In genomic region chr9:134373953-134374300, GRCh38 we compare ENCODE assay signal across 15 cellular contexts. TPM values are rescaled to one million over a fixed set of nuclear protein-coding genes. Genes with fewer than 3 reads are reported as not detected.
DNase-seq lines count a peak whose midpoint lies in the region; ATAC-seq and TF ChIP-seq lines count a peak whose summit lies in the region.
"Had no signal": no experiment of that assay in that cellular context is flagged by ENCODE, and none has a peak within 500 bp of the region (broad histone marks: within the 10 kb centered on the region; RNA-seq: fewer than 3 reads in every experiment).

No MANE protein-coding gene starts in this region.

- no peak overlapping the region for H3K4ac ChIP-seq in neuronal stem cell (ENCODE audit: low read length)

- no peak overlapping the region for H3K4me3 ChIP-seq in RWPE2 (ENCODE audit: severe bottlenecking)
- no peak overlapping the region for H3K4me3 ChIP-seq in neuronal stem cell (ENCODE audit: low read length in 2 of 2)
- peak overlapping the region in 2 of 4 donors; percentile 13 to 28 for H3K4me3 ChIP-seq in upper lobe of left lung
- no peak overlapping the region for H3K4me3 ChIP-seq in SK-N-SH (ENCODE audit: low read depth in 2 of 2, low read length in 1 of 2)
- H3K4me3 ChIP-seq: GM12878 had no signal

- POLR2A ChIA-PET in SK-N-SH (lab: Yijun Ruan, JAX), result no interaction called here

- H3K9ac ChIP-seq in neuronal stem cell (ENCODE audit: low read depth, low read length, poor library complexity) (no peak overlapping the region), SK-N-SH (no peak overlapping the region)

- ATAC-seq in RWPE2 (ENCODE audit: low read depth), result no peak
- no peak for ATAC-seq in upper lobe of left lung (ENCODE audit: low FRiP score in 2 of 2)
- ATAC-seq in GM21717 (IDR thresholded peaks at IDR 0.05; ENCODE audit: unreplicated experiment), result no peak

- H3K36me3 Mint-ChIP-seq in dendritic cell treated with granulocyte-macrophage colony-stimulating factor and Interleukin-4, amounts not matched to agents 40 ng/mL and 50 ng/mL, for 4 days (ENCODE audit: low read depth), result peaks cover 64% of the 10 kb centered on the region
- H3K36me3 Mint-ChIP-seq: CD4-positive, alpha-beta memory T cell; memory B cell had no signal

- H3K9me2 ChIP-seq in SK-N-SH, result no peaks in the 10 kb centered on the region

- peak overlapping the region; percentile 47 for H3K14ac ChIP-seq in neuronal stem cell (ENCODE audit: low read length)

- H3K9me3 Mint-ChIP-seq in dendritic cell treated with granulocyte-macrophage colony-stimulating factor and Interleukin-4, amounts not matched to agents 40 ng/mL and 50 ng/mL, for 4 days, result no peaks in the 10 kb centered on the region
- H3K9me3 Mint-ChIP-seq: CD4-positive, alpha-beta memory T cell; IgD-negative memory B cell; memory B cell; T-helper 1 cell treated with Interleukin-12 subunit alpha and Interleukin-12 subunit beta and Interleukin-4 antibody, amounts not matched to agents 30 μg/mL and 1 μg/mL, for 36 hours had no signal

- DNase-seq in RWPE2 (ENCODE audit: low spot score) (no peak), neuronal stem cell (ENCODE audit: low spot score) (no peak), upper lobe of left lung (peak in 1 of 2 donors; percentile 84), SK-N-SH (no peak), GM19240 (ENCODE audit: insufficient read length, low spot score) (no peak)
- DNase-seq: activated CD4-positive, alpha-beta T cell treated with anti-CD3 and anti-CD28 coated beads for 4 hours; CD4-positive, alpha-beta memory T cell; NCI-H1092 treated with DMSO at 0.1 percent for 48 hours; stimulated activated CD4-positive, alpha-beta T cell treated with anti-CD3 and anti-CD28 coated beads, Interleukin-15, amount 100 ng/mL, for 24 hours had no signal

- H4K91ac ChIP-seq in neuronal stem cell (ENCODE audit: low read depth, low read length, poor library complexity), result no peak overlapping the region

- H2BK12ac ChIP-seq in neuronal stem cell (ENCODE audit: low read length), result no peak overlapping the region

- H3K79me1 ChIP-seq in neuronal stem cell (ENCODE audit: low read depth, low read length), result peaks cover 61% of the 10 kb centered on the region

- TF ChIP-seq EP300 in upper lobe of left lung (IDR thresholded peaks at IDR 0.05), result no peak
- no peak for TF ChIP-seq EP300 in SK-N-SH (IDR thresholded peaks at IDR 0.05; ENCODE audit: borderline replicate concordance in 1 of 2, low read depth in 1 of 2, low read length in 1 of 2)

- H3K27ac Mint-ChIP-seq in dendritic cell treated with granulocyte-macrophage colony-stimulating factor and Interleukin-4, amounts not matched to agents 40 ng/mL and 50 ng/mL, for 4 days, result peak overlapping the region; percentile 96
- H3K27ac Mint-ChIP-seq: memory B cell; T-helper 1 cell treated with Interleukin-12 subunit alpha and Interleukin-12 subunit beta and Interleukin-4 antibody, amounts not matched to agents 30 μg/mL and 1 μg/mL, for 36 hours had no signal

- no peak overlapping the region for H3K23ac ChIP-seq in neuronal stem cell (ENCODE audit: low read depth, low read length, poor library complexity)

- intact Hi-C loops in dendritic cell treated with granulocyte-macrophage colony-stimulating factor and Interleukin-4, amounts not matched to agents 40 ng/mL and 50 ng/mL, for 4 days (cut with micrococcal nuclease), result loop anchor here (2.0 kb wide), 1 partner anchor 33 kb away; no protein-coding TSS in a partner anchor

- H2BK5ac ChIP-seq in neuronal stem cell (ENCODE audit: low read length), result no peak overlapping the region

- no peak overlapping the region for H2BK15ac ChIP-seq in neuronal stem cell (ENCODE audit: low read length)

- H3K27ac ChIP-seq in RWPE2 (ENCODE audit: poor library complexity, severe bottlenecking) (peak overlapping the region; percentile 95), neuronal stem cell (replicated peaks; ENCODE audit: low read length) (no peak overlapping the region), upper lobe of left lung (peak overlapping the region; percentile 80 to 95 (median 88)), SK-N-SH (ENCODE audit: low read depth in 2 of 2, low read length in 1 of 2) (no peak overlapping the region; a peak in 1 of 4 replicates)

- H3K36me3 ChIP-seq in RWPE2 (ENCODE audit: low read depth), result no peaks in the 10 kb centered on the region
- no peaks in the 10 kb centered on the region for H3K36me3 ChIP-seq in neuronal stem cell (replicated peaks in 1 of 2; ENCODE audit: control insufficient read depth in 2 of 2, insufficient read depth in 2 of 2, low read length in 2 of 2)
- H3K36me3 ChIP-seq in upper lobe of left lung, result no peaks in the 10 kb centered on the region
- H3K36me3 ChIP-seq in SK-N-SH (replicated peaks in 1 of 2; ENCODE audit: control insufficient read depth in 1 of 2, insufficient read depth in 2 of 2, low read length in 1 of 2), result no peaks in the 10 kb centered on the region

- H3K79me2 ChIP-seq in SK-N-SH (ENCODE audit: insufficient read depth), result peaks cover 53% of the 10 kb centered on the region

- H3K4me3 Mint-ChIP-seq in dendritic cell treated with granulocyte-macrophage colony-stimulating factor and Interleukin-4, amounts not matched to agents 40 ng/mL and 50 ng/mL, for 4 days, result peak overlapping the region; percentile 77
- H3K4me3 Mint-ChIP-seq: CD4-positive, alpha-beta memory T cell; IgD-negative memory B cell; memory B cell; T-helper 1 cell treated with Interleukin-12 subunit alpha and Interleukin-12 subunit beta and Interleukin-4 antibody, amounts not matched to agents 30 μg/mL and 1 μg/mL, for 36 hours had no signal

- no peak overlapping the region for H2AFZ ChIP-seq in neuronal stem cell (ENCODE audit: low read length)
- H2AFZ ChIP-seq in SK-N-SH (ENCODE audit: low read depth), result no peak overlapping the region

- no peak overlapping the region for H4K8ac ChIP-seq in neuronal stem cell (ENCODE audit: low read depth, low read length)

- no peak overlapping the region for H3K18ac ChIP-seq in neuronal stem cell (ENCODE audit: low read length)

- H3K27me3 Mint-ChIP-seq in dendritic cell treated with granulocyte-macrophage colony-stimulating factor and Interleukin-4, amounts not matched to agents 40 ng/mL and 50 ng/mL, for 4 days, result no peaks in the 10 kb centered on the region
- H3K27me3 Mint-ChIP-seq: CD4-positive, alpha-beta memory T cell; IgD-negative memory B cell; memory B cell had no signal

- peaks cover 94% of the 10 kb centered on the region for H4K20me1 ChIP-seq in SK-N-SH (ENCODE audit: insufficient read depth)

- TF ChIP-seq CTCF in RWPE2 (IDR thresholded peaks at IDR 0.05; ENCODE audit: poor library complexity, severe bottlenecking) (no peak), upper lobe of left lung (IDR thresholded peaks at IDR 0.05) (no peak), SK-N-SH (IDR thresholded peaks at IDR 0.05) (no peak)

- H3K9me3 ChIP-seq in RWPE2 (ENCODE audit: severe bottlenecking) (no peaks in the 10 kb centered on the region), neuronal stem cell (replicated peaks in 1 of 2; ENCODE audit: control insufficient read depth in 2 of 2, insufficient read depth in 1 of 2, low read depth in 1 of 2, low read length in 2 of 2) (no peaks in the 10 kb centered on the region), upper lobe of left lung (no peaks in the 10 kb centered on the region), SK-N-SH (no peaks in the 10 kb centered on the region)

- no peak overlapping the region for H2BK120ac ChIP-seq in neuronal stem cell (ENCODE audit: low read depth, low read length)

- H3K27me3 ChIP-seq in RWPE2 (ENCODE audit: insufficient read depth, poor library complexity, severe bottlenecking) (no peaks in the 10 kb centered on the region), neuronal stem cell (ENCODE audit: control insufficient read depth in 3 of 3, insufficient read depth in 3 of 3, low read depth in 1 of 3, low read length in 3 of 3) (no peaks in the 10 kb centered on the region), upper lobe of left lung (no peaks in the 10 kb centered on the region), SK-N-SH (ENCODE audit: insufficient read depth) (no peaks in the 10 kb centered on the region)

- H3K4me1 ChIP-seq in RWPE2 (ENCODE audit: insufficient read depth, poor library complexity, severe bottlenecking) (peaks cover 71% of the 10 kb centered on the region), neuronal stem cell (ENCODE audit: control insufficient read depth in 2 of 2, insufficient read depth in 1 of 2, low read depth in 1 of 2, low read length in 2 of 2) (peaks cover 17 to 33% of the 10 kb centered on the region in 2 donors), upper lobe of left lung (peaks cover 85 to 96% (median 92%) of the 10 kb centered on the region in 4 donors), SK-N-SH (ENCODE audit: control insufficient read depth in 1 of 2, insufficient read depth in 2 of 2, low read depth in 1 of 2, low read length in 1 of 2) (peaks cover 5 to 70% of the 10 kb centered on the region in 2 experiments; a peak in 2 of 4 replicates)

- peaks cover 97% of the 10 kb centered on the region for H3K4me1 Mint-ChIP-seq in dendritic cell treated with granulocyte-macrophage colony-stimulating factor and Interleukin-4, amounts not matched to agents 40 ng/mL and 50 ng/mL, for 4 days (ENCODE audit: low read depth)

- WGBS in neuronal stem cell (ENCODE audit: extremely low coverage in 2 of 2, insufficient read length in 2 of 2, insufficient replicate concordance in 1 of 2), 2 donors, result no CpG with 5 or more reads among the region's 17 CpGs
- 91 to 95% methylated on average over 17 of the region's 17 CpGs for WGBS in upper lobe of left lung, 2 donors
- WGBS in SK-N-SH (ENCODE audit: low lambda C conversion rate), result 96% methylated on average over 17 of the region's 17 CpGs

- CTCF ChIA-PET in SK-N-SH (lab: Yijun Ruan, JAX), result interaction anchor here (0.8 to 1.5 kb wide), 2 partner anchors 63 to 69 kb away, joined by 3 to 7 read pairs; no protein-coding TSS in a partner anchor

- no peak for TF ChIP-seq RAD21 in SK-N-SH (IDR thresholded peaks at IDR 0.05; ENCODE audit: low read length)

- H3F3A ChIP-seq in SK-N-SH (replicated peaks; ENCODE audit: insufficient read depth), result no peaks in the 10 kb centered on the region

- H2AK5ac ChIP-seq in neuronal stem cell (ENCODE audit: low read depth, low read length), result peak overlapping the region; percentile 61

- no peak for TF ChIP-seq POLR2A in upper lobe of left lung (IDR thresholded peaks at IDR 0.05)

- H3K4me2 ChIP-seq in neuronal stem cell (ENCODE audit: insufficient read depth, low read length, poor library complexity, severe bottlenecking) (no peak overlapping the region), SK-N-SH (no peak overlapping the region)

RNA-seq across cellular contexts. Expression of gene RXRA, which starts 47.7 kb away (rescaled TPM):
- polyA plus RNA-seq in neuronal stem cell (2013, experiment 1 of 2), result 36.1 TPM
- 36.3 TPM for polyA plus RNA-seq in neuronal stem cell (2013, experiment 2 of 2)
- 10 to 100 TPM; 43.8 to 92.7 (median 74.1) TPM for total RNA-seq in upper lobe of left lung
- polyA plus RNA-seq in SK-N-SH (2012; rRNA removed), result 5.2 and 7.6 TPM in 2 replicates
- 3.4 and 5.5 TPM in 2 replicates for polyA plus RNA-seq in SK-N-SH (2012; cell fraction: cytosol; rRNA removed)
- polyA plus RNA-seq in SK-N-SH (2012; cell fraction: nucleus; rRNA removed), result 8.0 and 8.8 TPM in 2 replicates

Comparison
In these comparisons a context has a peak if more than half of its experiments do, and no peak if none do; other contexts are left out.
1. H3K27ac ChIP-seq: peak in RWPE2 (single experiment) and upper lobe of left lung (4 of 4); none in neuronal stem cell (single experiment) and SK-N-SH (0 of 2).